8 cellular contexts compared by ENCODE assay signal in genomic region chr12:93378373-93379310, GRCh38. TPM values are rescaled to one million over a fixed set of nuclear protein-coding genes. Genes with fewer than 3 reads are reported as not detected.
DNase-seq lines count a peak whose midpoint lies in the region; ATAC-seq and TF ChIP-seq lines count a peak whose summit lies in the region.

No MANE protein-coding gene starts in this region.

- H3K18ac ChIP-seq in trophoblast cell (ENCODE audit: low read length): peak overlapping the region; percentile 42

- H2AFZ ChIP-seq in trophoblast cell (ENCODE audit: insufficient read depth, low read length, poor library complexity): peak overlapping the region; percentile 26

- no peak overlapping the region for H2AK5ac ChIP-seq in trophoblast cell (ENCODE audit: low read length)

- H3K4me1 ChIP-seq in HUES6 (ENCODE audit: control insufficient read depth, insufficient read depth, low read length): peaks cover 37% of the 10 kb centered on the region
- H3K4me1 ChIP-seq in trophoblast cell (ENCODE audit: control insufficient read depth in 1 of 2, insufficient read depth in 2 of 2, low read length in 2 of 2): peaks cover 5 to 11% of the 10 kb centered on the region in 2 experiments

- no peaks in the 10 kb centered on the region for H3K9me3 Mint-ChIP-seq in type B pancreatic cell

- no peaks in the 10 kb centered on the region for H3K9me3 ChIP-seq in HUES6 (ENCODE audit: control insufficient read depth, insufficient read depth, low read depth, low read length)
- H3K9me3 ChIP-seq in trophoblast cell (ENCODE audit: insufficient read depth, low read depth, low read length): no peaks in the 10 kb centered on the region

- H3K4me3 ChIP-seq in HUES6 (ENCODE audit: low read depth, low read length) (peak overlapping the region; percentile 99), trophoblast cell (ENCODE audit: low read depth, low read length) (peak overlapping the region; percentile 89)

- H3K79me2 ChIP-seq in trophoblast cell (ENCODE audit: control insufficient read depth, insufficient read depth, low read length, poor library complexity): peaks cover 12% of the 10 kb centered on the region

- peak overlapping the region; percentile 82 for H3K4ac ChIP-seq in trophoblast cell (ENCODE audit: low read depth, low read length)

- H3K4me2 ChIP-seq in trophoblast cell (ENCODE audit: low read length): peak overlapping the region; percentile 72

- H3K9ac ChIP-seq in HUES6 (ENCODE audit: low read length): peak overlapping the region; percentile 91
- H3K9ac ChIP-seq in trophoblast cell (ENCODE audit: low read length): peak overlapping the region; percentile 90

- WGBS in trophoblast cell (ENCODE audit: extremely low coverage, insufficient coverage, insufficient read length): no CpG with 5 or more reads among the region's 45 CpGs

- no peak overlapping the region for H3K23ac ChIP-seq in trophoblast cell (ENCODE audit: low read length)

- H3K27ac Mint-ChIP-seq in type B pancreatic cell: peak overlapping the region; percentile 95

- H2BK5ac ChIP-seq in trophoblast cell (ENCODE audit: low read depth, low read length, poor library complexity): peak overlapping the region; percentile 76

- peak; percentile 79 for DNase-seq in DMS53 (lab: John Stamatoyannopoulos, UW)
- DNase-seq in SIG-M5 (lab: John Stamatoyannopoulos, UW): peak; percentile 26
- DNase-seq in activated gamma-delta T cell treated with anti-CD3 and anti-CD28 coated beads, Interleukin-2, amount 50 U/mL, for 16 hours (ENCODE audit: low read depth): peak; percentile 32
- peak; percentile 44 for DNase-seq in globus pallidus (ENCODE audit: low spot score)
- peak; percentile 51 to 67 for DNase-seq in trophoblast cell
- no peak for DNase-seq in type B pancreatic cell (ENCODE audit: extremely low spot score, unreplicated experiment)

- peak; percentile 29 for ATAC-seq in GM21423 (IDR thresholded peaks at IDR 0.05; ENCODE audit: unreplicated experiment)

- peak overlapping the region; percentile 41 for H4K8ac ChIP-seq in trophoblast cell (ENCODE audit: low read depth, low read length)

- H3K36me3 Mint-ChIP-seq in type B pancreatic cell: peaks cover 13% of the 10 kb centered on the region

- TF ChIP-seq CTCF in type B pancreatic cell (conservative IDR thresholded peaks at IDR 0.05): no peak

- H3K27me3 ChIP-seq in HUES6 (ENCODE audit: control insufficient read depth, insufficient read depth, low read length) (no peaks in the 10 kb centered on the region), trophoblast cell (ENCODE audit: insufficient read depth, low read length) (no peaks in the 10 kb centered on the region)

- H3K36me3 ChIP-seq in HUES6 (ENCODE audit: control insufficient read depth, insufficient read depth, low read length): 0 out of 2 replicates have a peak, but pooled peaks cover under 1% of the 10 kb centered on the region
- H3K36me3 ChIP-seq in trophoblast cell (ENCODE audit: control insufficient read depth in 1 of 2, insufficient read depth in 2 of 2, low read length in 2 of 2): no peaks in the 10 kb centered on the region

- H2BK12ac ChIP-seq in trophoblast cell (ENCODE audit: low read length): no peak overlapping the region

- H3K27ac ChIP-seq in HUES6 (ENCODE audit: low read depth, low read length) (peak overlapping the region; percentile 59; the same call in 1 of the 2 replicates), trophoblast cell (ENCODE audit: low read depth, low read length) (peak overlapping the region; percentile 7)

- H3K27me3 Mint-ChIP-seq in type B pancreatic cell: no peaks in the 10 kb centered on the region

- H3K4me1 Mint-ChIP-seq in type B pancreatic cell (ENCODE audit: unreplicated experiment): peaks cover 44% of the 10 kb centered on the region

- peak overlapping the region; percentile 20 for H4K91ac ChIP-seq in trophoblast cell (ENCODE audit: low read depth, low read length)

- H3K4me3 Mint-ChIP-seq in type B pancreatic cell: peak overlapping the region; percentile 99

- peak overlapping the region; percentile 69 for H3K14ac ChIP-seq in trophoblast cell (ENCODE audit: low read length)

- no peak overlapping the region for H4K12ac ChIP-seq in trophoblast cell (ENCODE audit: low read depth, low read length)

- peaks cover 10% of the 10 kb centered on the region for H3K79me1 ChIP-seq in trophoblast cell (ENCODE audit: low read length)

- H2BK120ac ChIP-seq in trophoblast cell (ENCODE audit: insufficient read depth, low read length, poor library complexity): peak overlapping the region; percentile 2

RNA-seq across cellular contexts. Expression of gene NUDT4, which starts 0.9 kb away (rescaled TPM):
- 39.6 and 40.3 TPM in 2 replicates for polyA plus RNA-seq in trophoblast cell (2013)
- 89.8 and 172 TPM in 2 replicates for total RNA-seq in type B pancreatic cell (ENCODE audit: low replicate concordance)
